ENCODE assay signal across 1 cellular context in the genomic region with DNA sequence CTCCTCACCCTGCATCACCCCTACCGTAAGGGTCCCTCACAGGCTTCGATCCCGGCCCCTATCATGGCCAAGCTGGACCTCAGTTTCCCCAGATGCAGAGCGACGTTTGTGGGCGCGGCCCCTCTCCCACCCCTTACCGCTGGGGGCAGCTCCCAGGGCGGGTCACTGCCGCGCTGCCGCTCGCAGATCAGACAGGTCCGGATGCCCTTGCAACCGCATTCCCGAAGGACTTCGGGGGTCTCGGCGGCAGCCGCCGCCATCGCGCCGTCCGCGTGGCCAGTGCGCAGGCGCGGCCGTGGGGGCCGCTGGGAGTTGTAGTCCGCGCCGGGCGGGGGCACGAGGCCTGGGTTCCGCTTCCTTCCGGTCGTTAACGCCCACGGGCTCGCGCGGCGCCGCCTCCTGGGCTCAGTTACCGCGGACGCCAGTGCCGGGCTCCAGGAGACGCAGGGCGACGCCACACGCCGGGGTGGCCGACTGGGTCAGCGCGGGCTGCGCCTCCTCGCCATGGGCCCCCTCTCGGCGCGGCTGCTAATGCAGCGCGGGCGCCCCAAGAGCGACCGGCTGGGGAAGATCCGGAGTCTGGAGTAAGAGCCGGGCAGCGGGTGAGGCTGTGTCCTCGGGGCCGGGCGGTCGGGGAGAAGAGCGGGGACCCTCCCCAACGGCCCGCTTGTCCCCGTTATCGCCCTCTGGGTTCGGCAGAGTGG.
TF ChIP-seq lines count a peak whose summit lies in the region.

ALKBH4 (minus strand) TSS at position 287 of the 704 bp plus-strand sequence; CDS start at position 260, 27 bp downstream.
LRWD1 (plus strand) TSS at position 408 of the 704 bp plus-strand sequence; CDS start at position 505, 97 bp downstream.

TF ChIP-seq in HepG2, 621 proteins besides CTCF, POLR2A, EP300 and RAD21 (continued from another document and continues in another):
- TF ChIP-seq E2F2 (CRISPR knock-in tag; IDR thresholded peaks at IDR 0.05; ENCODE audit: borderline replicate concordance) = no peak
- TF ChIP-seq, protein P1, sequence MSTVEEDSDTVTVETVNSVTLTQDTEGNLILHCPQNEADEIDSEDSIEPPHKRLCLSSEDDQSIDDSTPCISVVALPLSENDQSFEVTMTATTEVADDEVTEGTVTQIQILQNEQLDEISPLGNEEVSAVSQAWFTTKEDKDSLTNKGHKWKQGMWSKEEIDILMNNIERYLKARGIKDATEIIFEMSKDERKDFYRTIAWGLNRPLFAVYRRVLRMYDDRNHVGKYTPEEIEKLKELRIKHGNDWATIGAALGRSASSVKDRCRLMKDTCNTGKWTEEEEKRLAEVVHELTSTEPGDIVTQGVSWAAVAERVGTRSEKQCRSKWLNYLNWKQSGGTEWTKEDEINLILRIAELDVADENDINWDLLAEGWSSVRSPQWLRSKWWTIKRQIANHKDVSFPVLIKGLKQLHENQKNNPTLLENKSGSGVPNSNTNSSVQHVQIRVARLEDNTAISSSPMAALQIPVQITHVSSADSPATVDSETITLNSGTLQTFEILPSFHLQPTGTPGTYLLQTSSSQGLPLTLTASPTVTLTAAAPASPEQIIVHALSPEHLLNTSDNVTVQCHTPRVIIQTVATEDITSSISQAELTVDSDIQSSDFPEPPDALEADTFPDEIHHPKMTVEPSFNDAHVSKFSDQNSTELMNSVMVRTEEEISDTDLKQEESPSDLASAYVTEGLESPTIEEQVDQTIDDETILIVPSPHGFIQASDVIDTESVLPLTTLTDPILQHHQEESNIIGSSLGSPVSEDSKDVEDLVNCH (CRISPR knock-in tag; IDR thresholded peaks at IDR 0.05) = no peak
- no peak for TF ChIP-seq SOX6 (IDR thresholded peaks at IDR 0.05)
- no peak for TF ChIP-seq SOX6 (CRISPR knock-in tag; IDR thresholded peaks at IDR 0.05)
- TF ChIP-seq, protein P2, sequence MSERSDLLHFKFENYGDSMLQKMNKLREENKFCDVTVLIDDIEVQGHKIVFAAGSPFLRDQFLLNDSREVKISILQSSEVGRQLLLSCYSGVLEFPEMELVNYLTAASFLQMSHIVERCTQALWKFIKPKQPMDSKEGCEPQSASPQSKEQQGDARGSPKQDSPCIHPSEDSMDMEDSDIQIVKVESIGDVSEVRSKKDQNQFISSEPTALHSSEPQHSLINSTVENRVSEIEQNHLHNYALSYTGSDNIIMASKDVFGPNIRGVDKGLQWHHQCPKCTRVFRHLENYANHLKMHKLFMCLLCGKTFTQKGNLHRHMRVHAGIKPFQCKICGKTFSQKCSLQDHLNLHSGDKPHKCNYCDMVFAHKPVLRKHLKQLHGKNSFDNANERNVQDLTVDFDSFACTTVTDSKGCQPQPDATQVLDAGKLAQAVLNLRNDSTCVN (CRISPR knock-in tag; IDR thresholded peaks at IDR 0.05; ENCODE audit: borderline replicate concordance) = no peak
- no peak for TF ChIP-seq ZNF598 (CRISPR knock-in tag; IDR thresholded peaks at IDR 0.05; ENCODE audit: borderline replicate concordance)
- TF ChIP-seq, protein P3, sequence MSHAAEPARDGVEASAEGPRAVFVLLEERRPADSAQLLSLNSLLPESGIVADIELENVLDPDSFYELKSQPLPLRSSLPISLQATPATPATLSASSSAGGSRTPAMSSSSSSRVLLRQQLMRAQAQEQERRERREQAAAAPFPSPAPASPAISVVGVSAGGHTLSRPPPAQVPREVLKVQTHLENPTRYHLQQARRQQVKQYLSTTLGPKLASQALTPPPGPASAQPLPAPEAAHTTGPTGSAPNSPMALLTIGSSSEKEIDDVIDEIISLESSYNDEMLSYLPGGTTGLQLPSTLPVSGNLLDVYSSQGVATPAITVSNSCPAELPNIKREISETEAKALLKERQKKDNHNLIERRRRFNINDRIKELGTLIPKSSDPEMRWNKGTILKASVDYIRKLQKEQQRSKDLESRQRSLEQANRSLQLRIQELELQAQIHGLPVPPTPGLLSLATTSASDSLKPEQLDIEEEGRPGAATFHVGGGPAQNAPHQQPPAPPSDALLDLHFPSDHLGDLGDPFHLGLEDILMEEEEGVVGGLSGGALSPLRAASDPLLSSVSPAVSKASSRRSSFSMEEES (CRISPR knock-in tag; IDR thresholded peaks at IDR 0.05) = peak; percentile 27; the same call in 1 of the 2 replicates
- no peak for TF ChIP-seq ZNF484 (CRISPR knock-in tag; IDR thresholded peaks at IDR 0.05; ENCODE audit: borderline replicate concordance, low read depth)
- TF ChIP-seq, protein P4, sequence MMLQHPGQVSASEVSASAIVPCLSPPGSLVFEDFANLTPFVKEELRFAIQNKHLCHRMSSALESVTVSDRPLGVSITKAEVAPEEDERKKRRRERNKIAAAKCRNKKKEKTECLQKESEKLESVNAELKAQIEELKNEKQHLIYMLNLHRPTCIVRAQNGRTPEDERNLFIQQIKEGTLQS (CRISPR knock-in tag; IDR thresholded peaks at IDR 0.05) = no peak; the same call in 1 of the 2 replicates
- TF ChIP-seq ZSCAN5A (CRISPR knock-in tag; IDR thresholded peaks at IDR 0.05; ENCODE audit: borderline replicate concordance) = no peak; the same call in 1 of the 2 replicates
- no peak for TF ChIP-seq ZNF160 (CRISPR knock-in tag; IDR thresholded peaks at IDR 0.05)
- peak; percentile 91; the same call in 1 of the 2 replicates for TF ChIP-seq NCOA1 (CRISPR knock-in tag; IDR thresholded peaks at IDR 0.05)
- peak; percentile 63 for TF ChIP-seq CSRNP1 (CRISPR knock-in tag; IDR thresholded peaks at IDR 0.05)
- TF ChIP-seq ZFX (CRISPR knock-in tag; IDR thresholded peaks at IDR 0.05; ENCODE audit: low read depth) = peak; percentile 60
- TF ChIP-seq HNRNPL (IDR thresholded peaks at IDR 0.05; ENCODE audit: low read depth, low read length) = no peak
- peak; percentile 70 for TF ChIP-seq POLR2AphosphoS5 (IDR thresholded peaks at IDR 0.05; ENCODE audit: low read depth, low read length)
- TF ChIP-seq, protein P5, sequence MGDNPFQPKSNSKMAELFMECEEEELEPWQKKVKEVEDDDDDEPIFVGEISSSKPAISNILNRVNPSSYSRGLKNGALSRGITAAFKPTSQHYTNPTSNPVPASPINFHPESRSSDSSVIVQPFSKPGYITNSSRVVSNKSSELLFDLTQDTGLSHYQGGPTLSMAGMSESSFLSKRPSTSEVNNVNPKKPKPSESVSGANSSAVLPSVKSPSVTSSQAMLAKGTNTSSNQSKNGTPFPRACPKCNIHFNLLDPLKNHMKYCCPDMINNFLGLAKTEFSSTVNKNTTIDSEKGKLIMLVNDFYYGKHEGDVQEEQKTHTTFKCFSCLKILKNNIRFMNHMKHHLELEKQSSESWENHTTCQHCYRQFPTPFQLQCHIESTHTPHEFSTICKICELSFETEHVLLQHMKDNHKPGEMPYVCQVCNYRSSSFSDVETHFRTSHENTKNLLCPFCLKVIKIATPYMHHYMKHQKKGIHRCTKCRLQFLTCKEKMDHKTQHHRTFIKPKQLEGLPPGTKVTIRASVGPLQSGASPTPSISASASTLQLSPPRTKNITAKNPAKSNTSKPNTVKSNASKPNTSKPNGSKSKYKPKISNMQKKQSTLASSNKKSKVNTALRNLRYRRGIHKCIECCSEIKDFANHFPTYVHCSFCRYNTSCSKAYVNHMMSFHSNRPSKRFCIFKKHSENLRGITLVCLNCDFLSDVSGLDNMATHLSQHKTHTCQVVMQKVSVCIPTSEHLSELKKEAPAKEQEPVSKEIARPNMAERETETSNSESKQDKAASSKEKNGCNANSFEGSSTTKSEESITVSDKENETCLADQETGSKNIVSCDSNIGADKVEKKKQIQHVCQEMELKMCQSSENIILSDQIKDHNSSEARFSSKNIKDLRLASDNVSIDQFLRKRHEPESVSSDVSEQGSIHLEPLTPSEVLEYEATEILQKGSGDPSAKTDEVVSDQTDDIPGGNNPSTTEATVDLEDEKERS (CRISPR knock-in tag; IDR thresholded peaks at IDR 0.05) = no peak
- peak; percentile 53 for TF ChIP-seq AGO2 (optimal IDR thresholded peaks at IDR 0.05; ENCODE audit: low read depth, low read length)
- no peak for TF ChIP-seq ATF1 (CRISPR knock-in tag; IDR thresholded peaks at IDR 0.05)
- peak; percentile 94; the same call in 1 of the 2 replicates for TF ChIP-seq EEA1 (CRISPR knock-in tag; IDR thresholded peaks at IDR 0.05; ENCODE audit: borderline replicate concordance)
- TF ChIP-seq ZNF510 (CRISPR knock-in tag; IDR thresholded peaks at IDR 0.05; ENCODE audit: low read depth) = no peak
- TF ChIP-seq TFDP1 (CRISPR knock-in tag; IDR thresholded peaks at IDR 0.05; ENCODE audit: borderline replicate concordance) = peak; percentile 70
- no peak for TF ChIP-seq ZNF460 (CRISPR knock-in tag; IDR thresholded peaks at IDR 0.05; ENCODE audit: borderline replicate concordance)
- no peak for TF ChIP-seq THAP7 (CRISPR knock-in tag; IDR thresholded peaks at IDR 0.05)
- TF ChIP-seq NFE2L1 (CRISPR knock-in tag; IDR thresholded peaks at IDR 0.05; ENCODE audit: borderline replicate concordance) = 0 out of 2 replicates have a peak, but pooled peaks have one; percentile 52
- peak; percentile 65; the same call in 1 of the 2 replicates for TF ChIP-seq RFX1 (IDR thresholded peaks at IDR 0.05)
- TF ChIP-seq ZNF629 (CRISPR knock-in tag; conservative IDR thresholded peaks at IDR 0.05) = no peak; the same call in 1 of the 2 replicates
- TF ChIP-seq HNRNPK (IDR thresholded peaks at IDR 0.05; ENCODE audit: low read depth, low read length, poor library complexity, severe bottlenecking) = peak; percentile 51
- TF ChIP-seq ZNF605 (CRISPR knock-in tag; IDR thresholded peaks at IDR 0.05) = no peak
- TF ChIP-seq ZNF30 (CRISPR knock-in tag; IDR thresholded peaks at IDR 0.05) = no peak
- no peak for TF ChIP-seq RNF219 (CRISPR knock-in tag; IDR thresholded peaks at IDR 0.05)
- TF ChIP-seq TEAD2 (CRISPR knock-in tag; IDR thresholded peaks at IDR 0.05) = no peak
- TF ChIP-seq TEAD3 (CRISPR knock-in tag; optimal IDR thresholded peaks at IDR 0.05; ENCODE audit: borderline replicate concordance) = no peak
- no peak for TF ChIP-seq ZNF383 (CRISPR knock-in tag; IDR thresholded peaks at IDR 0.05; ENCODE audit: borderline replicate concordance)
- TF ChIP-seq NBN (conservative IDR thresholded peaks at IDR 0.05) = no peak
- TF ChIP-seq, protein P6, sequence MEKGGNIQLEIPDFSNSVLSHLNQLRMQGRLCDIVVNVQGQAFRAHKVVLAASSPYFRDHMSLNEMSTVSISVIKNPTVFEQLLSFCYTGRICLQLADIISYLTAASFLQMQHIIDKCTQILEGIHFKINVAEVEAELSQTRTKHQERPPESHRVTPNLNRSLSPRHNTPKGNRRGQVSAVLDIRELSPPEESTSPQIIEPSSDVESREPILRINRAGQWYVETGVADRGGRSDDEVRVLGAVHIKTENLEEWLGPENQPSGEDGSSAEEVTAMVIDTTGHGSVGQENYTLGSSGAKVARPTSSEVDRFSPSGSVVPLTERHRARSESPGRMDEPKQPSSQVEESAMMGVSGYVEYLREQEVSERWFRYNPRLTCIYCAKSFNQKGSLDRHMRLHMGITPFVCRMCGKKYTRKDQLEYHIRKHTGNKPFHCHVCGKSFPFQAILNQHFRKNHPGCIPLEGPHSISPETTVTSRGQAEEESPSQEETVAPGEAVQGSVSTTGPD (CRISPR knock-in tag; IDR thresholded peaks at IDR 0.05) = no peak
